18 cellular contexts compared by ENCODE assay signal in genomic region chr12:9334026-9334692, GRCh38.
DNase-seq lines count a peak whose midpoint lies in the region; ATAC-seq and TF ChIP-seq lines count a peak whose summit lies in the region.
"Had no signal": no experiment of that assay in that cellular context is flagged by ENCODE, and none has a peak within 500 bp of the region (broad histone marks: within the 10 kb centered on the region; RNA-seq: fewer than 3 reads in every experiment).

No MANE protein-coding gene starts in this region.

- H3K4me3 ChIP-seq in epithelial cell of esophagus (ENCODE audit: low read length) (no peak overlapping the region), osteoblast (ENCODE audit: insufficient read depth, low read length) (no peak overlapping the region)
- H3K4me3 ChIP-seq: Peyer's patch had no signal

- H3K4me2 ChIP-seq in osteoblast (ENCODE audit: insufficient read depth, low read length): no peak overlapping the region

- DNase-seq in SIG-M5 treated with dmso at 0.1 percent for 504 hours (lab: John Stamatoyannopoulos, UW; ENCODE audit: unreplicated experiment) (peak; percentile 36), SIG-M5 (lab: John Stamatoyannopoulos, UW) (no peak), NOMO-1 treated with DMSO at 0.1 percent for 48 hours (lab: John Stamatoyannopoulos, UW; ENCODE audit: unreplicated experiment) (peak; percentile 88), epithelial cell of esophagus (ENCODE audit: low read depth) (peak; percentile 38), osteoblast (ENCODE audit: insufficient read length, low spot score, missing footprints) (no peak), NCI-H187 (lab: John Stamatoyannopoulos, UW) (no peak)
- DNase-seq in stimulated activated naive CD8-positive, alpha-beta T cell treated with anti-CD3 and anti-CD28 coated beads, Interleukin-15, Interleukin-2, amounts not matched to agents 100 U/mL and 50 U/mL, for 24 hours: no peak
- no peak for DNase-seq in activated CD4-positive, alpha-beta T cell treated with anti-CD3 and anti-CD28 coated beads for 4 hours
- DNase-seq: 8988T; activated CD4-positive, CD25-positive, alpha-beta regulatory T cell; amniotic stem cell; hippocampal formation; kidney glomerular epithelial cell; NCI-H2081 treated with DMSO at 0.1 percent for 48 hours; NCI-H526 treated with DMSO at 0.1 percent for 48 hours; Peyer's patch; stimulated activated naive CD8-positive, alpha-beta T cell treated with anti-CD3 and anti-CD28 coated beads, Interleukin-15, amount 100 ng/mL, for 72 hours; SW 1271 had no signal

- no peaks in the 10 kb centered on the region for H3K27me3 ChIP-seq in osteoblast (ENCODE audit: insufficient read depth, low read length)
- H3K27me3 ChIP-seq: Peyer's patch had no signal

- no peak for ATAC-seq in stimulated activated naive CD8-positive, alpha-beta T cell treated with anti-CD3 and anti-CD28 coated beads, Interleukin-15, Interleukin-2, amounts not matched to agents 100 U/mL and 50 U/mL, for 24 hours
- ATAC-seq: stimulated activated naive CD8-positive, alpha-beta T cell treated with anti-CD3 and anti-CD28 coated beads, Interleukin-15, amount 100 ng/mL, for 72 hours had no signal

- no peaks in the 10 kb centered on the region for H3K9me3 ChIP-seq in osteoblast (ENCODE audit: low read depth, low read length)
- H3K9me3 ChIP-seq: Peyer's patch had no signal

- no peaks in the 10 kb centered on the region for H4K20me1 ChIP-seq in osteoblast (ENCODE audit: insufficient read depth, low read length)

- H2AFZ ChIP-seq in osteoblast (ENCODE audit: low read length): peak overlapping the region; percentile 49

- no peaks in the 10 kb centered on the region for H3K36me3 ChIP-seq in osteoblast (ENCODE audit: insufficient read depth, low read length)
- H3K36me3 ChIP-seq: Peyer's patch had no signal

- TF ChIP-seq CTCF in epithelial cell of esophagus (IDR thresholded peaks at IDR 0.05; ENCODE audit: insufficient read depth, low read depth, low read length, missing control alignments) (no peak), osteoblast (IDR thresholded peaks at IDR 0.05; ENCODE audit: extremely low read depth, low read depth, low read length) (no peak)

- no peaks in the 10 kb centered on the region for H3K4me1 ChIP-seq in osteoblast (ENCODE audit: insufficient read depth, low read length)

- H3K27ac ChIP-seq in osteoblast (ENCODE audit: low read depth, low read length): no peak overlapping the region
- H3K27ac ChIP-seq: Peyer's patch had no signal

- no peaks in the 10 kb centered on the region for H3K79me2 ChIP-seq in osteoblast (ENCODE audit: insufficient read depth, low read length)

Comparison
In these comparisons a context has a peak if more than half of its experiments do, and no peak if none do; other contexts are left out.
1. DNase-seq: peak in SIG-M5 treated with dmso at 0.1 percent for 504 hours (single experiment), NOMO-1 treated with DMSO at 0.1 percent for 48 hours (single experiment) and epithelial cell of esophagus (single experiment); none in SIG-M5 (single experiment), osteoblast (single experiment), stimulated activated naive CD8-positive, alpha-beta T cell treated with anti-CD3 and anti-CD28 coated beads, Interleukin-15, Interleukin-2, amounts not matched to agents 100 U/mL and 50 U/mL, for 24 hours (single experiment), activated CD4-positive, alpha-beta T cell treated with anti-CD3 and anti-CD28 coated beads for 4 hours (0 of 2) and NCI-H187 (0 of 2).